14 cellular contexts compared by ENCODE assay signal in the genomic region with DNA sequence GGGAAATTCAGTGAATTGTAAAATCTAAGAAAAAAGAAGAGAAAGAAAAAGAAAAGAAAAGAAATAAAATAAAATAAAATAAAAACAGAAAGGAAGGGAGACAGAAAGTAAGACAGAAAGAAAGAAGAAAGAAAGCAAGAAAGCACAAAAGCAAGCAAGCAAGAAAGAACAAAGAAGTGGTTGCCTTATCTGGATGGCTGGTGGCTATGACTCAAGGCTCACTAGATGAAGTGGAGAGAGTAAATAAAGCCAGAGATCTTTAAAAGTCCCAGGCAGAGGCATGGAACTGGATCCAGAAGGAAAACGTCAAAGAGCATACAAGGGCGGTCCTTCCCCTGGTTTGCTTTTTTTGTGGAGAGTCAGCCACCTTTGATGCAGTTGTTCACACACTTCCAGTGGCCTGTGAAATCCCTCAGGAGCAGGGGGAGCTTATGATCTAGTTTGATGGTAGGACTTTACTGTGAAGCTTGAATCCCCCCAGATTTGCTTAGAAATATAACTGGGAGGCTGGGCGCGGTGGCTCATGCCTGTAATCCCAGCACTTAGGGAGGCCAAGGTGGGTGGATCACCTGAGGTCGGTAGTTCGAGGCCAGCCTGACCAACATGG.
DNase-seq lines count a peak whose midpoint lies in the region; ATAC-seq, FAIRE-seq and TF ChIP-seq lines count a peak whose summit lies in the region.
"Had no signal": no experiment of that assay in that cellular context is flagged by ENCODE, and none has a peak within 500 bp of the region (broad histone marks: within the 10 kb centered on the region; RNA-seq: fewer than 3 reads in every experiment).

No MANE protein-coding gene starts in this region.

- H3K36me3 ChIP-seq in Caco-2 (ENCODE audit: control insufficient read depth, insufficient read depth, low read length): no peaks in the 10 kb centered on the region
- no peaks in the 10 kb centered on the region for H3K36me3 ChIP-seq in naive thymus-derived CD4-positive, alpha-beta T cell (ENCODE audit: control insufficient read depth in 2 of 3, insufficient read depth in 3 of 3, low read length in 3 of 3)

- ATAC-seq in naive thymus-derived CD4-positive, alpha-beta T cell: no peak
- no peak for ATAC-seq in GM19463 (IDR thresholded peaks at IDR 0.05; ENCODE audit: unreplicated experiment)
- ATAC-seq: activated CD8-positive, alpha-beta memory T cell treated with anti-CD3 and anti-CD28 coated beads, Interleukin-2, amount 10 ng/mL, durations not matched to agents 7 days and 5 days; stimulated activated naive B cell treated with anti-CD40 and anti-IgM and Interleukin-4, amounts not matched to agents 10 μg/mL and 1 μg/mL and 100 μg/mL, for 72 hours had no signal

- H3K27me3 ChIP-seq in Caco-2 (replicated peaks; ENCODE audit: control insufficient read depth, insufficient read depth, low read length): no peaks in the 10 kb centered on the region
- H3K27me3 ChIP-seq in naive thymus-derived CD4-positive, alpha-beta T cell (ENCODE audit: control insufficient read depth in 2 of 2, insufficient read depth in 2 of 2, low read length in 2 of 2): no peaks in the 10 kb centered on the region

- FAIRE-seq in endometrium (lab: Jason Lieb, UNC): peak; percentile 12
- no peak for FAIRE-seq in frontal cortex (lab: Jason Lieb, UNC)

- DNase-seq in Caco-2: peak; percentile 20 to 46
- peak; percentile 6 for DNase-seq in HT1080 (ENCODE audit: low read depth)
- DNase-seq in frontal cortex (ENCODE audit: low spot score in 2 of 2): no peak
- no peak for DNase-seq in naive thymus-derived CD4-positive, alpha-beta T cell
- DNase-seq in HuH-7.5 (ENCODE audit: low spot score): no peak
- DNase-seq: activated CD8-positive, alpha-beta memory T cell treated with anti-CD3 and anti-CD28 coated beads, Interleukin-2, amount 10 ng/mL, durations not matched to agents 7 days and 5 days; mesendoderm; posterior cingulate gyrus; stimulated activated CD4-positive, alpha-beta T cell treated with anti-CD3 and anti-CD28 coated beads, Interleukin-2, amount 100 ng/mL, for 24 hours; stimulated activated naive B cell treated with anti-CD40 and anti-IgM and Interleukin-4, amounts not matched to agents 10 μg/mL and 1 μg/mL and 100 μg/mL, for 72 hours had no signal

- POLR2A ChIA-PET in Caco-2 (lab: Charles Lee): no interaction called here
- POLR2A ChIA-PET in naive thymus-derived CD4-positive, alpha-beta T cell (lab: Charles Lee): no interaction called here

- no peak overlapping the region for H3K4me3 Mint-ChIP-seq in Caco-2 (ENCODE audit: unreplicated experiment)
- no peak overlapping the region for H3K4me3 Mint-ChIP-seq in nephron
- no peak overlapping the region for H3K4me3 Mint-ChIP-seq in naive thymus-derived CD4-positive, alpha-beta T cell
- H3K4me3 Mint-ChIP-seq: activated CD8-positive, alpha-beta memory T cell treated with anti-CD3 and anti-CD28 coated beads, Interleukin-2, amount 10 ng/mL, durations not matched to agents 7 days and 5 days; stimulated activated naive B cell treated with anti-CD40 and anti-IgM and Interleukin-4, amounts not matched to agents 10 μg/mL and 1 μg/mL and 100 μg/mL, for 72 hours had no signal

- no peaks in the 10 kb centered on the region; the same call in 1 of the 2 replicates for H3K9me3 ChIP-seq in Caco-2
- no peaks in the 10 kb centered on the region for H3K9me3 ChIP-seq in naive thymus-derived CD4-positive, alpha-beta T cell (ENCODE audit: control insufficient read depth in 2 of 3, low read length in 3 of 3)

- H3K4me1 ChIP-seq in Caco-2: peaks cover 54% of the 10 kb centered on the region
- no peaks in the 10 kb centered on the region for H3K4me1 ChIP-seq in naive thymus-derived CD4-positive, alpha-beta T cell (ENCODE audit: control insufficient read depth in 2 of 2, insufficient read depth in 2 of 2, low read length in 2 of 2)

- BruUV-seq in Caco-2 (replicated peaks; lab: Mats Ljungman, UMichigan): no TSS peak

- TF ChIP-seq CTCF in Caco-2 (IDR thresholded peaks at IDR 0.05; ENCODE audit: insufficient read depth in 1 of 2, low read depth in 1 of 2, low read length in 1 of 2, severe bottlenecking in 1 of 2, unreplicated experiment in 1 of 2): no peak
- no peak for TF ChIP-seq CTCF in nephron (IDR thresholded peaks at IDR 0.05; ENCODE audit: unreplicated experiment in 3 of 3)

- H3K36me3 Mint-ChIP-seq in Caco-2 (ENCODE audit: insufficient read depth, unreplicated experiment) (no peaks in the 10 kb centered on the region), nephron (ENCODE audit: low read depth) (no peaks in the 10 kb centered on the region)
- no peaks in the 10 kb centered on the region for H3K36me3 Mint-ChIP-seq in naive thymus-derived CD4-positive, alpha-beta T cell
- H3K36me3 Mint-ChIP-seq: stimulated activated naive B cell treated with anti-CD40 and anti-IgM and Interleukin-4, amounts not matched to agents 10 μg/mL and 1 μg/mL and 100 μg/mL, for 72 hours had no signal

- CTCF ChIA-PET in Caco-2 (lab: Charles Lee): no interaction called here
- CTCF ChIA-PET in naive thymus-derived CD4-positive, alpha-beta T cell (lab: Charles Lee): no interaction called here

- intact Hi-C loops in Caco-2 (cut with micrococcal nuclease; ENCODE audit: unreplicated experiment): loop anchor here (5.0 kb wide), 1 partner anchor 68 kb away; no protein-coding TSS in a partner anchor
- intact Hi-C loops in naive thymus-derived CD4-positive, alpha-beta T cell (cut with micrococcal nuclease): no loop called here

- H3K27me3 Mint-ChIP-seq in Caco-2 (ENCODE audit: insufficient read depth, unreplicated experiment) (no peaks in the 10 kb centered on the region), nephron (ENCODE audit: low read depth) (no peaks in the 10 kb centered on the region)
- peaks cover 0 to 3% (median 0%) of the 10 kb centered on the region in 5 donors for H3K27me3 Mint-ChIP-seq in naive thymus-derived CD4-positive, alpha-beta T cell
- H3K27me3 Mint-ChIP-seq: activated CD8-positive, alpha-beta memory T cell treated with anti-CD3 and anti-CD28 coated beads, Interleukin-2, amount 10 ng/mL, durations not matched to agents 7 days and 5 days; stimulated activated naive B cell treated with anti-CD40 and anti-IgM and Interleukin-4, amounts not matched to agents 10 μg/mL and 1 μg/mL and 100 μg/mL, for 72 hours had no signal

- H3K9me3 Mint-ChIP-seq in Caco-2 (ENCODE audit: unreplicated experiment): no peaks in the 10 kb centered on the region
- no peaks in the 10 kb centered on the region for H3K9me3 Mint-ChIP-seq in nephron
- H3K9me3 Mint-ChIP-seq in naive thymus-derived CD4-positive, alpha-beta T cell: peaks cover 0 to 1% (median 0%) of the 10 kb centered on the region in 11 donors
- H3K9me3 Mint-ChIP-seq: stimulated activated naive B cell treated with anti-CD40 and anti-IgM and Interleukin-4, amounts not matched to agents 10 μg/mL and 1 μg/mL and 100 μg/mL, for 72 hours had no signal

- no peak overlapping the region for H3K4me3 ChIP-seq in Caco-2 (ENCODE audit: low read depth, low read length)
- H3K4me3 ChIP-seq in naive thymus-derived CD4-positive, alpha-beta T cell (ENCODE audit: low read length): no peak overlapping the region

- no peak overlapping the region for H3K27ac ChIP-seq in naive thymus-derived CD4-positive, alpha-beta T cell (ENCODE audit: low read depth, low read length)
- H3K27ac ChIP-seq: HL-60 had no signal

- H3K4me1 Mint-ChIP-seq in Caco-2 (ENCODE audit: low read depth, unreplicated experiment) (peaks cover 57% of the 10 kb centered on the region), nephron (peaks cover 38% of the 10 kb centered on the region)
- H3K4me1 Mint-ChIP-seq in naive thymus-derived CD4-positive, alpha-beta T cell: peaks cover 0 to 1% (median 0%) of the 10 kb centered on the region in 7 donors

- peak overlapping the region; percentile 28 for H3K27ac Mint-ChIP-seq in Caco-2 (ENCODE audit: unreplicated experiment)
- H3K27ac Mint-ChIP-seq in nephron: peak overlapping the region in 2 of 3 experiments; percentile 39 to 82
- no peak overlapping the region for H3K27ac Mint-ChIP-seq in naive thymus-derived CD4-positive, alpha-beta T cell
- H3K27ac Mint-ChIP-seq: activated CD8-positive, alpha-beta memory T cell treated with anti-CD3 and anti-CD28 coated beads, Interleukin-2, amount 10 ng/mL, durations not matched to agents 7 days and 5 days had no signal

Comparison
In these comparisons a context has a peak if more than half of its experiments do, and no peak if none do; other contexts are left out.
1. DNase-seq: peak in Caco-2 (2 of 2) and HT1080 (single experiment); none in frontal cortex (0 of 2), naive thymus-derived CD4-positive, alpha-beta T cell (0 of 9) and HuH-7.5 (single experiment).
2. H3K27ac Mint-ChIP-seq: peak in Caco-2 (single experiment) and nephron (2 of 3); none in naive thymus-derived CD4-positive, alpha-beta T cell (0 of 9).